ENCODE assay signal across 28 cellular contexts in the genomic region with DNA sequence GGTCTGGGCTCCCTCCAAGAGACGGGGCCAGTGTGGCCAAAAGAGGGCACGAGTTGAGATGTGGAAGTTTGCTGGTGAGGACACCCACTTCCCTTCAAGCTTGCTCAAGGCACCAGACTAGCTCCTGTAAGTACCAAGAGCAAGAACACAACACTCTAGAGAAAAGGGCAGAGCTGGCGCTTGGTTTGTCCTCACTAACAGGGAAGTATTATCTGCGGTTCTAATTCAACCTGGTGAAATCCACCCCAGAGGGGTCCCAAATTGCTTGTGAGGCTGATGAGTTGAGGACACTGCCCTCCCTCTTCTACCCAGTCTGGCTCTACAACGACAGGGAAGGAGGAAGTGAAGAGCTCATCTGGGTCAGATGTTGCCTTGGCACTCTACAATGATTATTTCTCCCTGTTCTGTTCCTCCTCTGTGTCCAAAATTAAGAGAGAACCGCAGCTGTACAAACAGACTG. TPM values are rescaled to one million over a fixed set of nuclear protein-coding genes. Genes with fewer than 3 reads are reported as not detected.
DNase-seq lines count a peak whose midpoint lies in the region; ATAC-seq and TF ChIP-seq lines count a peak whose summit lies in the region.
"Had no signal": no experiment of that assay in that cellular context is flagged by ENCODE, and none has a peak within 500 bp of the region (broad histone marks: within the 10 kb centered on the region; RNA-seq: fewer than 3 reads in every experiment).

No MANE protein-coding gene starts in this region.

- no peaks in the 10 kb centered on the region for H4K20me1 ChIP-seq in H9 (ENCODE audit: control insufficient read depth, insufficient read depth, insufficient read length)
- no peaks in the 10 kb centered on the region for H4K20me1 ChIP-seq in OCI-LY3 (ENCODE audit: insufficient read depth, low read length)

- no peak overlapping the region for H3K18ac ChIP-seq in H9 (ENCODE audit: insufficient read length, low read depth, low read length)

- H3K9ac ChIP-seq in H9 (ENCODE audit: extremely low read depth, insufficient read length, low read length) (no peak overlapping the region), OCI-LY3 (ENCODE audit: low read length) (no peak overlapping the region)

- no peak overlapping the region for H3K56ac ChIP-seq in H9 (ENCODE audit: insufficient read length, low read depth, low read length)

- no peak overlapping the region for H4K5ac ChIP-seq in H9 (ENCODE audit: insufficient read length, low read depth, low read length)

- no peaks in the 10 kb centered on the region for H3K36me3 ChIP-seq in OCI-LY3 (replicated peaks; ENCODE audit: low read depth, low read length)
- no peaks in the 10 kb centered on the region for H3K36me3 ChIP-seq in mucosa of descending colon (ENCODE audit: low read depth)
- H3K36me3 ChIP-seq: breast epithelium, heart right ventricle, vagina had no signal

- TF ChIP-seq CTCF in H9 (conservative IDR thresholded peaks at IDR 0.05) (no peak), OCI-LY3 (IDR thresholded peaks at IDR 0.05; ENCODE audit: low read depth, low read length) (no peak), mucosa of descending colon (IDR thresholded peaks at IDR 0.05) (no peak)

- no peak overlapping the region for H2AK5ac ChIP-seq in H9 (ENCODE audit: insufficient read length, low read length)

- H3K9me3 ChIP-seq in H9 (ENCODE audit: control insufficient read depth, low read depth, low read length) (no peaks in the 10 kb centered on the region), OCI-LY3 (ENCODE audit: insufficient read depth, low read length) (no peaks in the 10 kb centered on the region), mucosa of descending colon (no peaks in the 10 kb centered on the region)
- H3K9me3 ChIP-seq: breast epithelium, heart right ventricle, SJSA1, vagina had no signal

- H2AFZ ChIP-seq in H9 (ENCODE audit: low read length) = no peak overlapping the region
- H2AFZ ChIP-seq in OCI-LY3 (ENCODE audit: low read depth, low read length) = peak overlapping the region; percentile 93

- no peaks in the 10 kb centered on the region for H3K23me2 ChIP-seq in H9 (ENCODE audit: insufficient read length, low read depth, low read length, poor library complexity, severe bottlenecking)

- H2BK120ac ChIP-seq in H9 (ENCODE audit: low read depth, low read length, poor library complexity, severe bottlenecking) = no peak overlapping the region

- no peak overlapping the region for H2BK5ac ChIP-seq in H9 (ENCODE audit: insufficient read length, low read length)

- no peak overlapping the region for H3K4ac ChIP-seq in H9 (ENCODE audit: low read depth, low read length)

- H3K27ac Mint-ChIP-seq in H9 = peak overlapping the region; percentile 49 to 81 (median 50); a peak in 4 of 7 replicates
- H3K27ac Mint-ChIP-seq: activated CD8-positive, alpha-beta memory T cell treated with anti-CD3 and anti-CD28 coated beads, Interleukin-2, amount 10 ng/mL, durations not matched to agents 7 days and 5 days; activated naive CD4-positive, alpha-beta T cell treated with anti-CD3 and anti-CD28 coated beads, Interleukin-2, amount 10 ng/mL, durations not matched to agents 7 days and 5 days; activated T-helper 1 cell treated with anti-CD3 and anti-CD28 coated beads, Interleukin-12 subunit alpha, Interleukin-12 subunit beta, Interleukin-2, Interleukin-4 antibody, amounts not matched to agents 30 ng/mL and 10 ng/mL and 1 ng/mL, durations not matched to agents 14 hours and 24 hours and 36 hours; CD4-positive, CD25-positive, alpha-beta regulatory T cell had no signal

- H2BK20ac ChIP-seq in H9 (ENCODE audit: low read depth, low read length, poor library complexity, severe bottlenecking) = no peak overlapping the region

- no peaks in the 10 kb centered on the region for H3K4me1 ChIP-seq in H9 (ENCODE audit: insufficient read depth, low read length)
- peaks cover 35% of the 10 kb centered on the region for H3K4me1 ChIP-seq in OCI-LY3 (ENCODE audit: low read length)
- H3K4me1 ChIP-seq in mucosa of descending colon (ENCODE audit: low read depth) = no peaks in the 10 kb centered on the region
- H3K4me1 ChIP-seq: breast epithelium, SJSA1, vagina had no signal

- H3K9me3 Mint-ChIP-seq in H9 = no peaks in the 10 kb centered on the region
- H3K9me3 Mint-ChIP-seq: activated naive CD4-positive, alpha-beta T cell treated with anti-CD3 and anti-CD28 coated beads, Interleukin-2, amount 10 ng/mL, durations not matched to agents 7 days and 5 days; activated T-helper 1 cell treated with anti-CD3 and anti-CD28 coated beads, Interleukin-12 subunit alpha, Interleukin-12 subunit beta, Interleukin-2, Interleukin-4 antibody, amounts not matched to agents 30 ng/mL and 10 ng/mL and 1 ng/mL, durations not matched to agents 14 hours and 24 hours and 36 hours; CD4-positive, CD25-positive, alpha-beta regulatory T cell had no signal

- no peak overlapping the region for H2BK12ac ChIP-seq in H9 (ENCODE audit: insufficient read length, low read depth, low read length)

- H3K27ac ChIP-seq in H9 (ENCODE audit: insufficient read length, low read depth, low read length) = no peak overlapping the region
- no peak overlapping the region for H3K27ac ChIP-seq in OCI-LY3 (ENCODE audit: low read length)
- H3K27ac ChIP-seq: breast epithelium, foreskin keratinocyte, SJSA1, vagina had no signal

- H4K91ac ChIP-seq in H9 (ENCODE audit: insufficient read length, low read depth, low read length) = no peak overlapping the region

- no peak overlapping the region for H3K23ac ChIP-seq in H9 (ENCODE audit: insufficient read length, low read depth, low read length)

- peaks cover 40 to 45% of the 10 kb centered on the region in 2 experiments for H3K4me1 Mint-ChIP-seq in H9
- H3K4me1 Mint-ChIP-seq: activated CD8-positive, alpha-beta memory T cell treated with anti-CD3 and anti-CD28 coated beads, Interleukin-2, amount 10 ng/mL, durations not matched to agents 7 days and 5 days; activated naive CD4-positive, alpha-beta T cell treated with anti-CD3 and anti-CD28 coated beads, Interleukin-2, amount 10 ng/mL, durations not matched to agents 7 days and 5 days; CD4-positive, CD25-positive, alpha-beta regulatory T cell had no signal

- peaks cover 4% of the 10 kb centered on the region for H3K79me1 ChIP-seq in H9 (ENCODE audit: insufficient read depth, low read depth, low read length, poor library complexity, severe bottlenecking)

- intact Hi-C loops in mucosa of descending colon (cut with DNase I, micrococcal nuclease) = no loop called here

- H3K79me2 ChIP-seq in H9 (ENCODE audit: insufficient read depth, low read length) (no peaks in the 10 kb centered on the region; the same call in 1 of the 2 replicates), OCI-LY3 (ENCODE audit: low read length) (no peaks in the 10 kb centered on the region)

- H4K8ac ChIP-seq in H9 (replicated peaks; ENCODE audit: insufficient read length, low read depth, low read length) = no peak overlapping the region

- peak; percentile 28 for ATAC-seq in mucosa of descending colon
- ATAC-seq in HG02884 (IDR thresholded peaks at IDR 0.05; ENCODE audit: unreplicated experiment) = no peak
- ATAC-seq: activated CD8-positive, alpha-beta memory T cell treated with anti-CD3 and anti-CD28 coated beads, Interleukin-2, amount 10 ng/mL, durations not matched to agents 7 days and 5 days; esophagus mucosa; foreskin keratinocyte; K562; Panc1 had no signal

- H3K4me3 ChIP-seq in OCI-LY3 (ENCODE audit: low read length) (peak overlapping the region; percentile 15; the same call in 1 of the 2 replicates), mucosa of descending colon (no peak overlapping the region)
- H3K4me3 ChIP-seq: breast epithelium, heart right ventricle, K562, SJSA1, vagina had no signal

- no peak overlapping the region for H3K4me2 ChIP-seq in H9 (ENCODE audit: insufficient read depth, insufficient read length, low read length)
- H3K4me2 ChIP-seq in OCI-LY3 (ENCODE audit: low read length) = peak overlapping the region; percentile 53

- DNase-seq in AML-193 (lab: John Stamatoyannopoulos, UW) = peak; percentile 20 to 28
- no peak for DNase-seq in H9
- no peak for DNase-seq in mucosa of descending colon
- no peak for DNase-seq in HUDEP-2 (lab: John Stamatoyannopoulos, UW; ENCODE audit: unreplicated experiment in 76 of 76)
- no peak for DNase-seq in activated T-cell treated with anti-CD3 and anti-CD28 coated beads, Interleukin-2, amount 50 U/mL, for 1 hour
- no peak for DNase-seq in NCI-H69 (lab: John Stamatoyannopoulos, UW)
- DNase-seq: activated CD4-positive, alpha-beta T cell treated with anti-CD3 and anti-CD28 coated beads for 48 hours; activated CD8-positive, alpha-beta memory T cell treated with anti-CD3 and anti-CD28 coated beads, Interleukin-2, amount 10 ng/mL, durations not matched to agents 7 days and 5 days; activated naive CD4-positive, alpha-beta T cell treated with anti-CD3 and anti-CD28 coated beads, Interleukin-2, amount 10 ng/mL, durations not matched to agents 7 days and 5 days; amniotic stem cell; CD4-positive, CD25-positive, alpha-beta regulatory T cell; foreskin keratinocyte; heart right ventricle; mesendoderm; NCI-H1048; NCI-H187; NCI-H526 treated with DMSO at 0.1 percent for 48 hours; small intestine; T-helper 2 cell had no signal

- H3K27me3 ChIP-seq in H9 (ENCODE audit: insufficient read depth, low read length) (no peaks in the 10 kb centered on the region), OCI-LY3 (ENCODE audit: low read depth, low read length) (no peaks in the 10 kb centered on the region)
- H3K27me3 ChIP-seq: breast epithelium, foreskin keratinocyte, heart right ventricle, SJSA1, vagina had no signal

- H3K4me3 Mint-ChIP-seq in H9 = no peak overlapping the region
- H3K4me3 Mint-ChIP-seq: activated CD8-positive, alpha-beta memory T cell treated with anti-CD3 and anti-CD28 coated beads, Interleukin-2, amount 10 ng/mL, durations not matched to agents 7 days and 5 days; activated naive CD4-positive, alpha-beta T cell treated with anti-CD3 and anti-CD28 coated beads, Interleukin-2, amount 10 ng/mL, durations not matched to agents 7 days and 5 days; activated T-helper 1 cell treated with anti-CD3 and anti-CD28 coated beads, Interleukin-12 subunit alpha, Interleukin-12 subunit beta, Interleukin-2, Interleukin-4 antibody, amounts not matched to agents 30 ng/mL and 10 ng/mL and 1 ng/mL, durations not matched to agents 14 hours and 24 hours and 36 hours; CD4-positive, CD25-positive, alpha-beta regulatory T cell had no signal

- no peak overlapping the region for H3K14ac ChIP-seq in H9 (ENCODE audit: insufficient read depth, low read length)

- peaks cover 26 to 56% (median 52%) of the 10 kb centered on the region in 3 experiments for H3K36me3 Mint-ChIP-seq in H9 (ENCODE audit: insufficient read depth in 1 of 3, low read depth in 3 of 3)
- H3K36me3 Mint-ChIP-seq: activated CD8-positive, alpha-beta memory T cell treated with anti-CD3 and anti-CD28 coated beads, Interleukin-2, amount 10 ng/mL, durations not matched to agents 7 days and 5 days; activated naive CD4-positive, alpha-beta T cell treated with anti-CD3 and anti-CD28 coated beads, Interleukin-2, amount 10 ng/mL, durations not matched to agents 7 days and 5 days; CD4-positive, CD25-positive, alpha-beta regulatory T cell had no signal

- no peak overlapping the region for H2BK15ac ChIP-seq in H9 (ENCODE audit: low read depth, low read length)

- no peaks in the 10 kb centered on the region for H3K27me3 Mint-ChIP-seq in H9 (ENCODE audit: low read depth)

- WGBS in H9 (ENCODE audit: extremely low coverage, insufficient read length, low lambda C conversion rate) = no CpG with 5 or more reads among the region's 6 CpGs

- no peak overlapping the region for H3T11ph ChIP-seq in H9 (ENCODE audit: low read length)

RNA-seq across cellular contexts. Expression of gene FSIP1, which starts 16.9 kb away (rescaled TPM):
- total RNA-seq in H9 (2021) = 0.64 and 0.96 TPM in 2 replicates
- total RNA-seq in mucosa of descending colon = 10 to 100 TPM in 1 of 3 donors, 1 to 10 TPM in 2; 4.1 to 12.1 (median 5.1) TPM

Comparison
In these comparisons a context has a peak if more than half of its experiments do, and no peak if none do; other contexts are left out.
1. DNase-seq: peak in AML-193 (2 of 2); none in H9 (single experiment), mucosa of descending colon (0 of 3), HUDEP-2 (0 of 76), activated T-cell treated with anti-CD3 and anti-CD28 coated beads, Interleukin-2, amount 50 U/mL, for 1 hour (single experiment) and NCI-H69 (single experiment).